Comparison of ENCODE assay signal across 8 cellular contexts in the genomic region with DNA sequence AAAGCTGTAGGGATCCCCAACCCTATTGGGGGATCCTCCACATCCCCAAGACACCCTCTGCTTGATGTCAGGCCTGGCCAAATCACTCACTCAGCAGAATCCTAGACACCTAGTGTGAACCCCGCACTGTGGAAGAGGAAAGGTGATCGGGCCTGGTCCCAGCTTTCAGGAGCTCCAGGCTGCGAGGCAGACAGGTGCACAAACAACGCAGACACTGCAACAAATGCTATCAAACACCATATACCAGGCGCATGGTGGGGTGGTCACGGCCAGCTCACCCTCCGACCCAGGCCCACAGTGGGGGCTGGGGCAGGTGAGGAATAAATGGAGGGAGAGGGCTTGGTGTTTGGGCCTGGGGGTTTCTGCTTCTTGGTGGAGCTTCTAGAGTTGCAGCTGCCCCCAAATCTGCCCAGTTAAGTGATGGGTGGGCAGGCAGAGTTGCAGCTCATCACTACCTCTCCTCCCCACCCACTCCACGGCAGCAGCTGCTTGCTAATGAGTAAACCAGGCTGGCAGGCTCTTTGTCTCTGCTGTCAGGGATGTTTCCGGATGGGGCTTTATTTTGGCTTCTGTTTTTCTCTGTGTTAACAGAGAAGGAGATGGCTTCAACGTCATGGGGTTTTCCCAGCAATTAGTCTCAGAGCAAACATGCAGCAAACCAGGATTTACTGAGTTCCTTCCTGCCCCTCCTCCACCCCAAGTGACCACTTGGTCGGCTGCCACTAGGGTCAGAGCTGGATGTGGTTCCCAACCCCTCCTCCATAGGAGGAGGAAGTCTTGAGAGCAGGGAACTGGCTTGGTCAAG. TPM values are rescaled to one million over a fixed set of nuclear protein-coding genes. Genes with fewer than 3 reads are reported as not detected.
A peak's percentile ranks its signal among the peaks of the same experiment; 100 is the strongest.
DNase-seq lines count a peak whose midpoint lies in the region; ATAC-seq and TF ChIP-seq lines count a peak whose summit lies in the region.

No MANE protein-coding gene starts in this region.

- no peaks in the 10 kb centered on the region for H3K36me3 Mint-ChIP-seq in activated CD4-positive, alpha-beta T cell treated with anti-CD3 and anti-CD28 coated beads, Interleukin-2, amount 10 ng/mL, durations not matched to agents 24 days and 14 days (ENCODE audit: low read depth)

- H4K20me1 ChIP-seq in BLaER1 treated with 17β-estradiol and CSF1 and Interleukin-3, amounts not matched to agents 10 nM and 100 nM: no peaks in the 10 kb centered on the region

- peak overlapping the region in 5 of 11 experiments; percentile 1 to 81 (median 63); a peak in 8 of 22 replicates for H3K9ac ChIP-seq in BLaER1 treated with 17β-estradiol and CSF1 and Interleukin-3, amounts not matched to agents 10 nM and 100 nM

- no peaks in the 10 kb centered on the region for H3K9me3 Mint-ChIP-seq in activated CD4-positive, alpha-beta T cell treated with anti-CD3 and anti-CD28 coated beads, Interleukin-2, amount 10 ng/mL, durations not matched to agents 24 days and 14 days

- peak overlapping the region; percentile 73 for H3K27ac Mint-ChIP-seq in activated CD4-positive, alpha-beta T cell treated with anti-CD3 and anti-CD28 coated beads, Interleukin-2, amount 10 ng/mL, durations not matched to agents 24 days and 14 days

- H3K4me1 ChIP-seq in BLaER1 treated with 17β-estradiol and CSF1 and Interleukin-3, amounts not matched to agents 10 nM and 100 nM: peaks cover 14 to 93% (median 77%) of the 10 kb centered on the region in 10 experiments; a peak in 18 of 20 replicates

- H3K4me2 ChIP-seq in BLaER1 treated with 17β-estradiol and CSF1 and Interleukin-3, amounts not matched to agents 10 nM and 100 nM: peak overlapping the region in 6 of 11 experiments; percentile 14 to 93 (median 90); a peak in 11 of 22 replicates

- DNase-seq in MV-4-11 (lab: John Stamatoyannopoulos, UW): peak; percentile 61
- peak; percentile 69 for DNase-seq in activated CD4-positive, alpha-beta T cell treated with anti-CD3 and anti-CD28 coated beads, Interleukin-2, amount 10 ng/mL, durations not matched to agents 24 days and 14 days
- peak; percentile 76 for DNase-seq in fibroblast of the aortic adventitia (ENCODE audit: low read depth)
- DNase-seq in non-pigmented ciliary epithelial cell (ENCODE audit: low read depth): peak; percentile 69

- peak overlapping the region in 7 of 11 experiments; percentile 34 to 94 (median 91); a peak in 13 of 22 replicates for H3K27ac ChIP-seq in BLaER1 treated with 17β-estradiol and CSF1 and Interleukin-3, amounts not matched to agents 10 nM and 100 nM

- peaks cover 16% of the 10 kb centered on the region for H3K4me1 Mint-ChIP-seq in activated CD4-positive, alpha-beta T cell treated with anti-CD3 and anti-CD28 coated beads, Interleukin-2, amount 10 ng/mL, durations not matched to agents 24 days and 14 days

- peaks cover 0 to 29% (median 0%) of the 10 kb centered on the region in 11 experiments; a peak in 8 of 22 replicates for H3K36me3 ChIP-seq in BLaER1 treated with 17β-estradiol and CSF1 and Interleukin-3, amounts not matched to agents 10 nM and 100 nM

- peak overlapping the region; percentile 26 for H3K4me3 Mint-ChIP-seq in activated CD4-positive, alpha-beta T cell treated with anti-CD3 and anti-CD28 coated beads, Interleukin-2, amount 10 ng/mL, durations not matched to agents 24 days and 14 days

- no peaks in the 10 kb centered on the region for H3K27me3 ChIP-seq in BLaER1 treated with 17β-estradiol and CSF1 and Interleukin-3, amounts not matched to agents 10 nM and 100 nM

- no peaks in the 10 kb centered on the region for H3K9me3 ChIP-seq in BLaER1 treated with 17β-estradiol and CSF1 and Interleukin-3, amounts not matched to agents 10 nM and 100 nM (replicated peaks in 1 of 11)

- H3K27me3 Mint-ChIP-seq in activated CD4-positive, alpha-beta T cell treated with anti-CD3 and anti-CD28 coated beads, Interleukin-2, amount 10 ng/mL, durations not matched to agents 24 days and 14 days: no peaks in the 10 kb centered on the region

- no peak for TF ChIP-seq CTCF in fibroblast of the aortic adventitia (IDR thresholded peaks at IDR 0.05; ENCODE audit: insufficient read depth, low read length)

- no peak overlapping the region for H3K4me3 ChIP-seq in BLaER1 treated with 17β-estradiol and CSF1 and Interleukin-3, amounts not matched to agents 10 nM and 100 nM
- H3K4me3 ChIP-seq in fibroblast of the aortic adventitia (ENCODE audit: low read depth, low read length): no peak overlapping the region

- intact Hi-C loops in activated CD4-positive, alpha-beta T cell treated with anti-CD3 and anti-CD28 coated beads, Interleukin-2, amount 10 ng/mL, durations not matched to agents 24 days and 14 days (cut with micrococcal nuclease): no loop called here

- ATAC-seq in GM21526 (IDR thresholded peaks at IDR 0.05; ENCODE audit: low FRiP score, unreplicated experiment): no peak
- ATAC-seq in GM18873 (IDR thresholded peaks at IDR 0.05; ENCODE audit: low FRiP score, unreplicated experiment): no peak
- ATAC-seq in GM19455 (IDR thresholded peaks at IDR 0.05; ENCODE audit: unreplicated experiment): no peak

RNA-seq across cellular contexts. Expression of a gene that starts 46.6 kb away (rescaled TPM):
- 4.9 and 6.8 TPM in 2 replicates for total RNA-seq in activated CD4-positive, alpha-beta T cell treated with anti-CD3 and anti-CD28 coated beads, Interleukin-2, amount 10 ng/mL, durations not matched to agents 24 days and 14 days
- 1.2 and 7.4 TPM in 2 replicates for total RNA-seq in fibroblast of the aortic adventitia (ENCODE audit: low replicate concordance)
